21 cellular contexts compared by ENCODE assay signal in the genomic region with DNA sequence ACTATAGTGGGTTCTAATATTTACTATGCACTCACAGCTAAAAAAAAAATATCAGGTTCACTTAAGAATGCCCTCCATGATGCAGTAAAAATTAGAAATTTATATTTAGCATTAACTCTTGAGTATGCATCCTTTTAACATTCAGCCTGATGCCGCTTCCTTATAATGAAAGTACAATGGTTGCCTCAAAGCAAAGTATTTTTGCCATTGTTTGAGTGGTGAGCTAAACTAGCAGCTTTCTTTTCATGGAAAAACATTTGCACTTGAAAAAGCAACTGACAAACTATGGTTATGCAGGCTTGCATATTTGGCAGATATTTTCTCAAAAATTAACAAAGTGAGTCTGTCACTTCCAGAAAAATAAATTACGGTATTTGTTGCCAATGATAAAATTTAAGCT.
DNase-seq lines count a peak whose midpoint lies in the region; ATAC-seq and TF ChIP-seq lines count a peak whose summit lies in the region.
"Had no signal": no experiment of that assay in that cellular context is flagged by ENCODE, and none has a peak within 500 bp of the region (broad histone marks: within the 10 kb centered on the region; RNA-seq: fewer than 3 reads in every experiment).

No MANE protein-coding gene starts in this region.

- H3K27me3 ChIP-seq in GM23338 (ENCODE audit: insufficient read depth) (no peaks in the 10 kb centered on the region), HUES6 (ENCODE audit: control insufficient read depth, insufficient read depth, low read length) (no peaks in the 10 kb centered on the region), iPS-20b (ENCODE audit: insufficient read depth, low read length) (no peaks in the 10 kb centered on the region)
- H3K27me3 ChIP-seq: BE2C; BLaER1 treated with 17β-estradiol and CSF1 and Interleukin-3, amounts not matched to agents 10 nM and 100 nM had no signal

- H3K9me2 ChIP-seq in GM23338 (ENCODE audit: insufficient read depth): no peaks in the 10 kb centered on the region

- no peak overlapping the region for H2AFZ ChIP-seq in GM23338

- H3K4me3 ChIP-seq in GM23338 (no peak overlapping the region), HUES6 (ENCODE audit: low read depth, low read length) (no peak overlapping the region), iPS-20b (ENCODE audit: low read length) (0 out of 2 replicates have a peak overlapping the region, but pooled peaks have one; percentile 1)
- H3K4me3 ChIP-seq: A549; BLaER1 treated with 17β-estradiol and CSF1 and Interleukin-3, amounts not matched to agents 10 nM and 100 nM had no signal

- no peak overlapping the region for H3K4me3 Mint-ChIP-seq in GM23338
- no peak overlapping the region for H3K4me3 Mint-ChIP-seq in T-cell
- H3K4me3 Mint-ChIP-seq: CD14-positive monocyte; CD4-positive, alpha-beta T cell; CD8-positive, alpha-beta memory T cell; H9 had no signal

- no peaks in the 10 kb centered on the region for H3F3A ChIP-seq in GM23338 (replicated peaks; ENCODE audit: low read depth)

- POLR2A ChIA-PET in T-cell (lab: Charles Lee): no interaction called here

- H3K4me1 Mint-ChIP-seq in GM23338 (peaks cover 41% of the 10 kb centered on the region), T-cell (no peaks in the 10 kb centered on the region)
- H3K4me1 Mint-ChIP-seq: CD14-positive monocyte; CD8-positive, alpha-beta memory T cell had no signal

- H3K4me2 ChIP-seq in GM23338: peak overlapping the region; percentile 36
- H3K4me2 ChIP-seq: A549; BLaER1 treated with 17β-estradiol and CSF1 and Interleukin-3, amounts not matched to agents 10 nM and 100 nM had no signal

- H4K20me1 ChIP-seq in GM23338 (replicated peaks; ENCODE audit: insufficient read depth): no peaks in the 10 kb centered on the region
- H4K20me1 ChIP-seq: BLaER1 treated with 17β-estradiol and CSF1 and Interleukin-3, amounts not matched to agents 10 nM and 100 nM had no signal

- no peak for ATAC-seq in GM23338
- no peak for ATAC-seq in T-cell (replicated peaks in 1 of 4)
- ATAC-seq in HG02852 (IDR thresholded peaks at IDR 0.05; ENCODE audit: unreplicated experiment): no peak
- ATAC-seq: A549, HCT116 had no signal

- H3K9ac ChIP-seq in HUES6 (ENCODE audit: low read length) (no peak overlapping the region), iPS-20b (ENCODE audit: low read depth, low read length) (peak overlapping the region; percentile 13; the same call in 1 of the 2 replicates)
- H3K9ac ChIP-seq: BLaER1 treated with 17β-estradiol and CSF1 and Interleukin-3, amounts not matched to agents 10 nM and 100 nM had no signal

- H3K27me3 Mint-ChIP-seq in GM23338 (ENCODE audit: insufficient read depth, low read depth, poor library complexity): peaks cover 3% of the 10 kb centered on the region
- no peaks in the 10 kb centered on the region for H3K27me3 Mint-ChIP-seq in T-cell
- H3K27me3 Mint-ChIP-seq: CD4-positive, alpha-beta T cell; CD8-positive, alpha-beta memory T cell had no signal

- TF ChIP-seq CTCF in GM23338 (conservative IDR thresholded peaks at IDR 0.05; ENCODE audit: low read depth in 2 of 2): no peak

- H3K9me3 Mint-ChIP-seq in GM23338 (no peaks in the 10 kb centered on the region), T-cell (peaks cover 0 to 4% (median 4%) of the 10 kb centered on the region in 3 donors)
- H3K9me3 Mint-ChIP-seq: CD14-positive monocyte; CD4-positive, alpha-beta T cell; H9 had no signal

- H3K27ac ChIP-seq in GM23338 (ENCODE audit: low read depth) (peak overlapping the region; percentile 36), HUES6 (ENCODE audit: low read depth, low read length) (peak overlapping the region; percentile 29; the same call in 1 of the 2 replicates), iPS-20b (ENCODE audit: low read length) (no peak overlapping the region)
- H3K27ac ChIP-seq: A549; BLaER1 treated with 17β-estradiol and CSF1 and Interleukin-3, amounts not matched to agents 10 nM and 100 nM had no signal

- H3K36me3 Mint-ChIP-seq in GM23338 (ENCODE audit: low read depth) (no peaks in the 10 kb centered on the region), T-cell (no peaks in the 10 kb centered on the region)
- H3K36me3 Mint-ChIP-seq: CD14-positive monocyte; CD8-positive, alpha-beta memory T cell had no signal

- H3K27ac Mint-ChIP-seq in GM23338 (no peak overlapping the region), T-cell (no peak overlapping the region)
- H3K27ac Mint-ChIP-seq: CD14-positive monocyte; CD4-positive, alpha-beta T cell; CD8-positive, alpha-beta memory T cell; H9 had no signal

- DNase-seq in GM23338 (ENCODE audit: low spot score) (peak; percentile 35), GM19240 (ENCODE audit: insufficient read length, low spot score) (no peak), T-cell (no peak)
- DNase-seq: 8988T; ACHN; AML-193; BE2C; Calu3; CD4-positive, alpha-beta T cell; CD8-positive, alpha-beta memory T cell; DMS53; DMS79 treated with DMSO at 0.1 percent for 48 hours; GF-D8; H9 had no signal

- CTCF ChIA-PET in T-cell (lab: Charles Lee): no interaction called here

- H3K79me2 ChIP-seq in GM23338 (replicated peaks; ENCODE audit: insufficient read depth): no peaks in the 10 kb centered on the region

- H3K36me3 ChIP-seq in GM23338 (ENCODE audit: insufficient read depth) (no peaks in the 10 kb centered on the region), HUES6 (ENCODE audit: control insufficient read depth, insufficient read depth, low read length) (no peaks in the 10 kb centered on the region), iPS-20b (ENCODE audit: insufficient read depth, low read depth, low read length) (no peaks in the 10 kb centered on the region)
- H3K36me3 ChIP-seq: BE2C; BLaER1 treated with 17β-estradiol and CSF1 and Interleukin-3, amounts not matched to agents 10 nM and 100 nM had no signal

- H3K4me1 ChIP-seq in GM23338 (ENCODE audit: insufficient read depth): peaks cover 49% of the 10 kb centered on the region
- peaks cover 19% of the 10 kb centered on the region for H3K4me1 ChIP-seq in HUES6 (ENCODE audit: control insufficient read depth, insufficient read depth, low read length)
- peaks cover 20% of the 10 kb centered on the region for H3K4me1 ChIP-seq in iPS-20b (ENCODE audit: insufficient read depth, low read length)
- H3K4me1 ChIP-seq: A549; BLaER1 treated with 17β-estradiol and CSF1 and Interleukin-3, amounts not matched to agents 10 nM and 100 nM had no signal

- H3K9me3 ChIP-seq in HUES6 (ENCODE audit: control insufficient read depth, insufficient read depth, low read depth, low read length): no peaks in the 10 kb centered on the region
- H3K9me3 ChIP-seq in iPS-20b (ENCODE audit: insufficient read depth, low read depth, low read length): no peaks in the 10 kb centered on the region
- H3K9me3 ChIP-seq: A549; BE2C; BLaER1 treated with 17β-estradiol and CSF1 and Interleukin-3, amounts not matched to agents 10 nM and 100 nM had no signal

TF ChIP-seq in GM23338, 12 proteins besides CTCF, POLR2A, EP300 and RAD21:
- TF ChIP-seq NANOG (IDR thresholded peaks at IDR 0.05; ENCODE audit: borderline replicate concordance) (peak; percentile 75), EZH2phosphoT487 (IDR thresholded peaks at IDR 0.05; ENCODE audit: unreplicated experiment) (no peak), POLR2AphosphoS5 (IDR thresholded peaks at IDR 0.05; ENCODE audit: low read depth) (no peak), EZH2 (IDR thresholded peaks at IDR 0.05; ENCODE audit: low read depth, unreplicated experiment) (no peak)
- TF ChIP-seq, protein P1, sequence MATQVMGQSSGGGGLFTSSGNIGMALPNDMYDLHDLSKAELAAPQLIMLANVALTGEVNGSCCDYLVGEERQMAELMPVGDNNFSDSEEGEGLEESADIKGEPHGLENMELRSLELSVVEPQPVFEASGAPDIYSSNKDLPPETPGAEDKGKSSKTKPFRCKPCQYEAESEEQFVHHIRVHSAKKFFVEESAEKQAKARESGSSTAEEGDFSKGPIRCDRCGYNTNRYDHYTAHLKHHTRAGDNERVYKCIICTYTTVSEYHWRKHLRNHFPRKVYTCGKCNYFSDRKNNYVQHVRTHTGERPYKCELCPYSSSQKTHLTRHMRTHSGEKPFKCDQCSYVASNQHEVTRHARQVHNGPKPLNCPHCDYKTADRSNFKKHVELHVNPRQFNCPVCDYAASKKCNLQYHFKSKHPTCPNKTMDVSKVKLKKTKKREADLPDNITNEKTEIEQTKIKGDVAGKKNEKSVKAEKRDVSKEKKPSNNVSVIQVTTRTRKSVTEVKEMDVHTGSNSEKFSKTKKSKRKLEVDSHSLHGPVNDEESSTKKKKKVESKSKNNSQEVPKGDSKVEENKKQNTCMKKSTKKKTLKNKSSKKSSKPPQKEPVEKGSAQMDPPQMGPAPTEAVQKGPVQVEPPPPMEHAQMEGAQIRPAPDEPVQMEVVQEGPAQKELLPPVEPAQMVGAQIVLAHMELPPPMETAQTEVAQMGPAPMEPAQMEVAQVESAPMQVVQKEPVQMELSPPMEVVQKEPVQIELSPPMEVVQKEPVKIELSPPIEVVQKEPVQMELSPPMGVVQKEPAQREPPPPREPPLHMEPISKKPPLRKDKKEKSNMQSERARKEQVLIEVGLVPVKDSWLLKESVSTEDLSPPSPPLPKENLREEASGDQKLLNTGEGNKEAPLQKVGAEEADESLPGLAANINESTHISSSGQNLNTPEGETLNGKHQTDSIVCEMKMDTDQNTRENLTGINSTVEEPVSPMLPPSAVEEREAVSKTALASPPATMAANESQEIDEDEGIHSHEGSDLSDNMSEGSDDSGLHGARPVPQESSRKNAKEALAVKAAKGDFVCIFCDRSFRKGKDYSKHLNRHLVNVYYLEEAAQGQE (IDR thresholded peaks at IDR 0.05; ENCODE audit: unreplicated experiment): no peak
